1 cellular context compared by ENCODE assay signal in genomic region chr2:109128048-109128465, GRCh38.
TF ChIP-seq lines count a peak whose summit lies in the region.

No MANE protein-coding gene starts in this region.

TF ChIP-seq in HepG2, 621 proteins besides CTCF, POLR2A, EP300 and RAD21 (continued from another document and continues in another):
- peak; percentile 9; the same call in 1 of the 2 replicates for TF ChIP-seq UBTF (CRISPR knock-in tag; IDR thresholded peaks at IDR 0.05)
- TF ChIP-seq NFKB2 (CRISPR knock-in tag; IDR thresholded peaks at IDR 0.05; ENCODE audit: borderline replicate concordance) = peak; percentile 68; the same call in 1 of the 2 replicates
- 0 out of 2 replicates have a peak, but pooled peaks have one; percentile 10 for TF ChIP-seq HNF4A (CRISPR knock-in tag; IDR thresholded peaks at IDR 0.05)
- no peak for TF ChIP-seq FOXK1 (CRISPR knock-in tag; IDR thresholded peaks at IDR 0.05; ENCODE audit: borderline replicate concordance, low read depth)
- TF ChIP-seq PHF21A (CRISPR knock-in tag; IDR thresholded peaks at IDR 0.05) = no peak
- TF ChIP-seq SRSF1 (optimal IDR thresholded peaks at IDR 0.05; ENCODE audit: low read depth, low read length) = peak; percentile 53
- TF ChIP-seq MAZ (IDR thresholded peaks at IDR 0.05; ENCODE audit: borderline replicate concordance, low read depth, low read length) = no peak
- 0 out of 2 replicates have a peak, but pooled peaks have one; percentile 40 for TF ChIP-seq MAZ (CRISPR knock-in tag; IDR thresholded peaks at IDR 0.05; ENCODE audit: low read depth)
- peak; percentile 18; the same call in 1 of the 2 replicates for TF ChIP-seq SUZ12 (IDR thresholded peaks at IDR 0.05; ENCODE audit: low read depth, low read length)
- peak; percentile 69; the same call in 1 of the 2 replicates for TF ChIP-seq ZFP91 (CRISPR knock-in tag; IDR thresholded peaks at IDR 0.05; ENCODE audit: borderline replicate concordance)
- TF ChIP-seq IKZF5 (CRISPR knock-in tag; IDR thresholded peaks at IDR 0.05) = peak; percentile 13; the same call in 1 of the 2 replicates
- TF ChIP-seq, protein P1, sequence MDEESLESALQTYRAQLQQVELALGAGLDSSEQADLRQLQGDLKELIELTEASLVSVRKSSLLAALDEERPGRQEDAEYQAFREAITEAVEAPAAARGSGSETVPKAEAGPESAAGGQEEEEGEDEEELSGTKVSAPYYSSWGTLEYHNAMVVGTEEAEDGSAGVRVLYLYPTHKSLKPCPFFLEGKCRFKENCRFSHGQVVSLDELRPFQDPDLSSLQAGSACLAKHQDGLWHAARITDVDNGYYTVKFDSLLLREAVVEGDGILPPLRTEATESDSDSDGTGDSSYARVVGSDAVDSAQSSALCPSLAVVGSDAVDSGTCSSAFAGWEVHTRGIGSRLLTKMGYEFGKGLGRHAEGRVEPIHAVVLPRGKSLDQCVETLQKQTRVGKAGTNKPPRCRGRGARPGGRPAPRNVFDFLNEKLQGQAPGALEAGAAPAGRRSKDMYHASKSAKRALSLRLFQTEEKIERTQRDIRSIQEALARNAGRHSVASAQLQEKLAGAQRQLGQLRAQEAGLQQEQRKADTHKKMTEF (CRISPR knock-in tag; IDR thresholded peaks at IDR 0.05) = 0 out of 2 replicates have a peak, but pooled peaks have one; percentile 35
- no peak; the same call in 1 of the 2 replicates for TF ChIP-seq ZSCAN31 (CRISPR knock-in tag; IDR thresholded peaks at IDR 0.05; ENCODE audit: low read depth)
- TF ChIP-seq, protein P2, sequence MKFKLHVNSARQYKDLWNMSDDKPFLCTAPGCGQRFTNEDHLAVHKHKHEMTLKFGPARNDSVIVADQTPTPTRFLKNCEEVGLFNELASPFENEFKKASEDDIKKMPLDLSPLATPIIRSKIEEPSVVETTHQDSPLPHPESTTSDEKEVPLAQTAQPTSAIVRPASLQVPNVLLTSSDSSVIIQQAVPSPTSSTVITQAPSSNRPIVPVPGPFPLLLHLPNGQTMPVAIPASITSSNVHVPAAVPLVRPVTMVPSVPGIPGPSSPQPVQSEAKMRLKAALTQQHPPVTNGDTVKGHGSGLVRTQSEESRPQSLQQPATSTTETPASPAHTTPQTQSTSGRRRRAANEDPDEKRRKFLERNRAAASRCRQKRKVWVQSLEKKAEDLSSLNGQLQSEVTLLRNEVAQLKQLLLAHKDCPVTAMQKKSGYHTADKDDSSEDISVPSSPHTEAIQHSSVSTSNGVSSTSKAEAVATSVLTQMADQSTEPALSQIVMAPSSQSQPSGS (CRISPR knock-in tag; IDR thresholded peaks at IDR 0.05) = no peak
- peak; percentile 76; the same call in 1 of the 2 replicates for TF ChIP-seq ZBTB7B (CRISPR knock-in tag; IDR thresholded peaks at IDR 0.05)
- peak; percentile 82 for TF ChIP-seq ZNF263 (CRISPR knock-in tag; IDR thresholded peaks at IDR 0.05)
- TF ChIP-seq SMAD9 (CRISPR knock-in tag; IDR thresholded peaks at IDR 0.05) = no peak
- TF ChIP-seq PITX1 (CRISPR knock-in tag; IDR thresholded peaks at IDR 0.05) = no peak
- peak; percentile 57; the same call in 1 of the 2 replicates for TF ChIP-seq HDAC2 (CRISPR knock-in tag; IDR thresholded peaks at IDR 0.05)
- TF ChIP-seq SRY (CRISPR knock-in tag; IDR thresholded peaks at IDR 0.05) = no peak
- TF ChIP-seq SRSF4 (IDR thresholded peaks at IDR 0.05; ENCODE audit: low read depth, low read length, poor library complexity, severe bottlenecking) = no peak
- peak; percentile 99 for TF ChIP-seq ZNF768 (CRISPR knock-in tag; IDR thresholded peaks at IDR 0.05)
- peak; percentile 63; the same call in 1 of the 2 replicates for TF ChIP-seq ZNF331 (CRISPR knock-in tag; IDR thresholded peaks at IDR 0.05)
- TF ChIP-seq YEATS4 (CRISPR knock-in tag; IDR thresholded peaks at IDR 0.05; ENCODE audit: borderline replicate concordance) = peak; percentile 42; the same call in 1 of the 2 replicates
- TF ChIP-seq ZNF776 (CRISPR knock-in tag; IDR thresholded peaks at IDR 0.05) = 0 out of 2 replicates have a peak, but pooled peaks have one; percentile 9
- peak; percentile 47; the same call in 1 of the 2 replicates for TF ChIP-seq MYC (CRISPR knock-in tag; IDR thresholded peaks at IDR 0.05; ENCODE audit: borderline replicate concordance)
- peak; percentile 32; the same call in 1 of the 2 replicates for TF ChIP-seq GATAD2A (CRISPR knock-in tag; IDR thresholded peaks at IDR 0.05)
- 0 out of 2 replicates have a peak, but pooled peaks have one; percentile 10 for TF ChIP-seq MED1 (CRISPR knock-in tag; IDR thresholded peaks at IDR 0.05)
- no peak for TF ChIP-seq ZNF136 (CRISPR knock-in tag; IDR thresholded peaks at IDR 0.05; ENCODE audit: low read depth)
- no peak for TF ChIP-seq RERE (CRISPR knock-in tag; IDR thresholded peaks at IDR 0.05; ENCODE audit: low read depth)
- TF ChIP-seq MIER3 (CRISPR knock-in tag; IDR thresholded peaks at IDR 0.05; ENCODE audit: borderline replicate concordance) = peak; percentile 35; the same call in 1 of the 2 replicates
- peak; percentile 87; the same call in 1 of the 2 replicates for TF ChIP-seq KDM5B (CRISPR knock-in tag; IDR thresholded peaks at IDR 0.05; ENCODE audit: borderline replicate concordance)
- TF ChIP-seq, protein P3, sequence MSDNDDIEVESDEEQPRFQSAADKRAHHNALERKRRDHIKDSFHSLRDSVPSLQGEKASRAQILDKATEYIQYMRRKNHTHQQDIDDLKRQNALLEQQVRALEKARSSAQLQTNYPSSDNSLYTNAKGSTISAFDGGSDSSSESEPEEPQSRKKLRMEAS (IDR thresholded peaks at IDR 0.05) = peak; percentile 38; the same call in 1 of the 2 replicates
- no peak for TF ChIP-seq SP2 (CRISPR knock-in tag; IDR thresholded peaks at IDR 0.05)
- 0 out of 2 replicates have a peak, but pooled peaks have one; percentile 54 for TF ChIP-seq BRCA1 (CRISPR knock-in tag; IDR thresholded peaks at IDR 0.05)
- TF ChIP-seq KDM3A (CRISPR knock-in tag; IDR thresholded peaks at IDR 0.05; ENCODE audit: low read depth) = 0 out of 2 replicates have a peak, but pooled peaks have one; percentile 55
- TF ChIP-seq CBX5 (CRISPR knock-in tag; IDR thresholded peaks at IDR 0.05; ENCODE audit: borderline replicate concordance) = peak; percentile 40; the same call in 1 of the 2 replicates
- TF ChIP-seq MEIS2 (CRISPR knock-in tag; IDR thresholded peaks at IDR 0.05) = peak; percentile 65; the same call in 1 of the 2 replicates
- no peak for TF ChIP-seq DMAP1 (CRISPR knock-in tag; IDR thresholded peaks at IDR 0.05)
- TF ChIP-seq ZBTB38 (CRISPR knock-in tag; IDR thresholded peaks at IDR 0.05) = 0 out of 2 replicates have a peak, but pooled peaks have one; percentile 39
- 0 out of 2 replicates have a peak, but pooled peaks have one; percentile 29 for TF ChIP-seq ATF7-NPFF (CRISPR knock-in tag; IDR thresholded peaks at IDR 0.05; ENCODE audit: low read depth)
- TF ChIP-seq, protein P4, sequence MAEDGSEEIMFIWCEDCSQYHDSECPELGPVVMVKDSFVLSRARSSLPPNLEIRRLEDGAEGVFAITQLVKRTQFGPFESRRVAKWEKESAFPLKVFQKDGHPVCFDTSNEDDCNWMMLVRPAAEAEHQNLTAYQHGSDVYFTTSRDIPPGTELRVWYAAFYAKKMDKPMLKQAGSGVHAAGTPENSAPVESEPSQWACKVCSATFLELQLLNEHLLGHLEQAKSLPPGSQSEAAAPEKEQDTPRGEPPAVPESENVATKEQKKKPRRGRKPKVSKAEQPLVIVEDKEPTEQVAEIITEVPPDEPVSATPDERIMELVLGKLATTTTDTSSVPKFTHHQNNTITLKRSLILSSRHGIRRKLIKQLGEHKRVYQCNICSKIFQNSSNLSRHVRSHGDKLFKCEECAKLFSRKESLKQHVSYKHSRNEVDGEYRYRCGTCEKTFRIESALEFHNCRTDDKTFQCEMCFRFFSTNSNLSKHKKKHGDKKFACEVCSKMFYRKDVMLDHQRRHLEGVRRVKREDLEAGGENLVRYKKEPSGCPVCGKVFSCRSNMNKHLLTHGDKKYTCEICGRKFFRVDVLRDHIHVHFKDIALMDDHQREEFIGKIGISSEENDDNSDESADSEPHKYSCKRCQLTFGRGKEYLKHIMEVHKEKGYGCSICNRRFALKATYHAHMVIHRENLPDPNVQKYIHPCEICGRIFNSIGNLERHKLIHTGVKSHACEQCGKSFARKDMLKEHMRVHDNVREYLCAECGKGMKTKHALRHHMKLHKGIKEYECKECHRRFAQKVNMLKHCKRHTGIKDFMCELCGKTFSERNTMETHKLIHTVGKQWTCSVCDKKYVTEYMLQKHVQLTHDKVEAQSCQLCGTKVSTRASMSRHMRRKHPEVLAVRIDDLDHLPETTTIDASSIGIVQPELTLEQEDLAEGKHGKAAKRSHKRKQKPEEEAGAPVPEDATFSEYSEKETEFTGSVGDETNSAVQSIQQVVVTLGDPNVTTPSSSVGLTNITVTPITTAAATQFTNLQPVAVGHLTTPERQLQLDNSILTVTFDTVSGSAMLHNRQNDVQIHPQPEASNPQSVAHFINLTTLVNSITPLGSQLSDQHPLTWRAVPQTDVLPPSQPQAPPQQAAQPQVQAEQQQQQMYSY (CRISPR knock-in tag; IDR thresholded peaks at IDR 0.05) = peak; percentile 74
- TF ChIP-seq, protein P5, sequence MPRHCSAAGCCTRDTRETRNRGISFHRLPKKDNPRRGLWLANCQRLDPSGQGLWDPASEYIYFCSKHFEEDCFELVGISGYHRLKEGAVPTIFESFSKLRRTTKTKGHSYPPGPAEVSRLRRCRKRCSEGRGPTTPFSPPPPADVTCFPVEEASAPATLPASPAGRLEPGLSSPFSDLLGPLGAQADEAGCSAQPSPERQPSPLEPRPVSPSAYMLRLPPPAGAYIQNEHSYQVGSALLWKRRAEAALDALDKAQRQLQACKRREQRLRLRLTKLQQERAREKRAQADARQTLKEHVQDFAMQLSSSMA (CRISPR knock-in tag; IDR thresholded peaks at IDR 0.05) = no peak
- no peak for TF ChIP-seq FOXA1 (IDR thresholded peaks at IDR 0.05)
- TF ChIP-seq FOXA1 (CRISPR knock-in tag; IDR thresholded peaks at IDR 0.05) = no peak
- peak; percentile 76 for TF ChIP-seq HOXA5 (CRISPR knock-in tag; IDR thresholded peaks at IDR 0.05)
